23 cellular contexts compared by ENCODE assay signal in genomic region chr7:23633417-23633816, GRCh38.
"Had no signal": no experiment of that assay in that cellular context is flagged by ENCODE, and none has a peak within 500 bp of the region (broad histone marks: within the 10 kb centered on the region; RNA-seq: fewer than 3 reads in every experiment).

No MANE protein-coding gene starts in this region.

- H3K79me2 ChIP-seq: hepatocyte had no signal

- H3K27me3 ChIP-seq: dorsolateral prefrontal cortex, esophagus muscularis mucosa, foreskin keratinocyte, gastroesophageal sphincter, heart left ventricle, hepatocyte had no signal

- H3K4me3 ChIP-seq: coronary artery, dorsolateral prefrontal cortex, esophagus muscularis mucosa, gastroesophageal sphincter, heart left ventricle, hepatocyte, lower lobe of right lung, mucosa of descending colon had no signal

- H3K4me1 ChIP-seq: esophagus muscularis mucosa, foreskin keratinocyte, heart left ventricle, lower lobe of right lung had no signal

- H3K27ac ChIP-seq: coronary artery, dorsolateral prefrontal cortex, esophagus muscularis mucosa, foreskin keratinocyte, gastroesophageal sphincter, heart left ventricle, hepatocyte, lower lobe of right lung had no signal

- H3K9me3 ChIP-seq: esophagus muscularis mucosa, gastroesophageal sphincter, heart left ventricle, lower lobe of right lung, mucosa of descending colon had no signal

- DNase-seq: dermis blood vessel endothelial cell; dorsolateral prefrontal cortex; effector CD4-positive, alpha-beta T cell; effector memory CD4-positive, alpha-beta T cell; foreskin keratinocyte; heart left ventricle; hypothalamus; immature natural killer cell; islet precursor cell; kidney; kidney glomerular epithelial cell; left colon; left ventricle myocardium superior; lower lobe of right lung; mesenchymal stem cell; mucosa of descending colon; naive B cell had no signal

- H3K36me3 ChIP-seq: lower lobe of right lung had no signal

- H3K4me3 Mint-ChIP-seq: immature natural killer cell, mesothelial cell of epicardium, naive B cell had no signal

- H3K27me3 Mint-ChIP-seq: naive B cell had no signal

- ATAC-seq: foreskin keratinocyte, gastroesophageal sphincter, heart left ventricle, left colon, left lobe of liver, left ventricle myocardium superior, lower lobe of right lung, mucosa of descending colon had no signal

- H3K4me2 ChIP-seq: hepatocyte had no signal

- H2AFZ ChIP-seq: hepatocyte had no signal

- H3K27ac Mint-ChIP-seq: immature natural killer cell, mesothelial cell of epicardium had no signal

- H3K4me1 Mint-ChIP-seq: immature natural killer cell, mesothelial cell of epicardium had no signal

- H3K9me3 Mint-ChIP-seq: immature natural killer cell, mesothelial cell of epicardium had no signal
